Comparison of ENCODE assay signal across 40 cellular contexts in the genomic region with DNA sequence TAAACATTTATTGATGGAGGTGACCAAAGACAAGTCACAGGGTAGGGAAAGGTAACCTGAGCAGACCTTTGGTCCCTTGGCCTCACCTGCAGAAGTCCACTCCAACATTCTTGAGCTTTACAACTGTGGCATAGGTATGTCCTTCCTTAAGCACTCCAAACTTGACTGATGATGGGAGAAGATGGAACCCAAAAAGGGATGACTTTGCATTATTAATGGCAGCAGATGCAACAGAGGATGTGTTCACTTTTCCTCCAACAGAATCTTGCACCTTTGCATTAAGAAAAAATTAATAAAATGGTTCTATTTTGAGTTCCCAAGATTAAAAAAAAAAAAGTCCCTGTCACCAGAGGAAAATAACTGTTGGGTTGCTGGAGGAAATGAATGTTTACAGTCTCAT.
"Had no signal": no experiment of that assay in that cellular context is flagged by ENCODE, and none has a peak within 500 bp of the region (broad histone marks: within the 10 kb centered on the region; RNA-seq: fewer than 3 reads in every experiment).

No MANE protein-coding gene starts in this region.

- FAIRE-seq: astrocyte, TTC549 had no signal

- H3K4me1 Mint-ChIP-seq: activated CD4-positive, alpha-beta memory T cell treated with anti-CD3 and anti-CD28 coated beads, Interleukin-2, amount 10 ng/mL, durations not matched to agents 7 days and 5 days; activated CD4-positive, alpha-beta T cell treated with anti-CD3 and anti-CD28 coated beads for 36 hours; activated CD4-positive, alpha-beta T cell treated with anti-CD3 and anti-CD28 coated beads, Interleukin-2, amount 10 ng/mL, durations not matched to agents 7 days and 5 days; activated naive CD8-positive, alpha-beta T cell treated with anti-CD3 and anti-CD28 coated beads for 36 hours; activated T-helper 17 cell treated with anti-CD3 and anti-CD28 coated beads, Interleukin-2, amount 50 U/mL, for 72 hours; central memory CD8-positive, alpha-beta T cell had no signal

- H3K4me1 ChIP-seq: adrenal gland, body of pancreas, breast epithelium had no signal

- DNase-seq: activated B cell treated with CpG ODN at 0.5 μM for 24 hours; activated CD4-positive, alpha-beta memory T cell treated with anti-CD3 and anti-CD28 coated beads, Interleukin-2, amount 10 ng/mL, durations not matched to agents 7 days and 5 days; activated CD4-positive, alpha-beta T cell treated with anti-CD3 and anti-CD28 coated beads for 1 hour; activated CD4-positive, alpha-beta T cell treated with anti-CD3 and anti-CD28 coated beads for 36 hours; activated CD4-positive, alpha-beta T cell treated with anti-CD3 and anti-CD28 coated beads for 48 hours; activated CD4-positive, alpha-beta T cell treated with anti-CD3 and anti-CD28 coated beads, Interleukin-2, amount 10 ng/mL, durations not matched to agents 7 days and 5 days; activated CD4-positive, alpha-beta T cell treated with anti-CD3 and anti-CD28 coated beads, Interleukin-2, amount 50 U/mL, for 48 hours; activated CD8-positive, alpha-beta memory T cell treated with anti-CD3 and anti-CD28 coated beads, Interleukin-2, amount 50 U/mL, for 4 hours; activated effector memory CD4-positive, alpha-beta T cell treated with anti-CD3 and anti-CD28 coated beads, Interleukin-2, amount 50 U/mL, for 16 hours; activated gamma-delta T cell treated with Interleukin-2 at 50 U/mL for 16 hours; activated naive CD4-positive, alpha-beta T cell; activated naive CD4-positive, alpha-beta T cell treated with anti-CD3 and anti-CD28 coated beads for 36 hours; activated naive CD4-positive, alpha-beta T cell treated with anti-CD3 and anti-CD28 coated beads, Interleukin-2, amount 50 U/mL, for 16 hours; activated naive CD8-positive, alpha-beta T cell treated with anti-CD3 and anti-CD28 coated beads for 36 hours; activated T-cell treated with anti-CD3 and anti-CD28 coated beads for 4 hours; activated T-cell treated with anti-CD3 and anti-CD28 coated beads, Interleukin-2, amount 50 U/mL, for 1 hour; activated T-cell treated with anti-CD3 and anti-CD28 coated beads, Interleukin-2, amount 50 U/mL, for 4 hours; activated T-cell treated with anti-CD3 and anti-CD28 coated beads, Interleukin-2, amount 50 U/mL, for 72 hours; adrenal gland; amniotic stem cell; aorta; body of pancreas; brain microvascular endothelial cell; caudate nucleus; cerebellar nuclear complex; T-helper 1 cell; T-helper 2 cell; T-helper 9 cell had no signal

- H3K36me3 ChIP-seq: adrenal gland, brain microvascular endothelial cell, breast epithelium, cardiac muscle cell had no signal

- H3K4me3 Mint-ChIP-seq: activated B cell treated with CpG ODN at 0.5 μM for 24 hours; activated CD4-positive, alpha-beta memory T cell treated with anti-CD3 and anti-CD28 coated beads, Interleukin-2, amount 10 ng/mL, durations not matched to agents 7 days and 5 days; activated CD4-positive, alpha-beta T cell treated with anti-CD3 and anti-CD28 coated beads for 36 hours; activated CD4-positive, alpha-beta T cell treated with anti-CD3 and anti-CD28 coated beads, Interleukin-2, amount 10 ng/mL, durations not matched to agents 7 days and 5 days; activated naive CD4-positive, alpha-beta T cell treated with anti-CD3 and anti-CD28 coated beads for 36 hours; activated naive CD8-positive, alpha-beta T cell treated with anti-CD3 and anti-CD28 coated beads for 36 hours; activated T-cell treated with anti-CD3 and anti-CD28 coated beads, Interleukin-2, amount 50 U/mL, for 4 hours; activated T-cell treated with anti-CD3 and anti-CD28 coated beads, Interleukin-2, amount 50 U/mL, for 72 hours; activated T-helper 1 cell treated with anti-CD3 and anti-CD28 coated beads, Interleukin-12 subunit alpha, Interleukin-12 subunit beta, Interleukin-2, Interleukin-4 antibody, amounts not matched to agents 30 ng/mL and 10 ng/mL and 1 ng/mL, durations not matched to agents 14 hours and 24 hours and 36 hours; activated T-helper 17 cell treated with anti-CD3 and anti-CD28 coated beads, Interleukin-2, amount 50 U/mL, for 72 hours; central memory CD8-positive, alpha-beta T cell; T-helper 1 cell treated with Interleukin-12 subunit alpha and Interleukin-12 subunit beta and Interleukin-4 antibody, amounts not matched to agents 30 μg/mL and 1 μg/mL, for 36 hours; T-helper 2 cell treated with Interferon-gamma antibody and Interleukin-4, amounts not matched to agents 5 μg/mL and 100 μg/mL, for 36 hours had no signal

- H3K27ac Mint-ChIP-seq: activated B cell treated with CpG ODN at 0.5 μM for 24 hours; activated CD4-positive, alpha-beta memory T cell treated with anti-CD3 and anti-CD28 coated beads, Interleukin-2, amount 10 ng/mL, durations not matched to agents 7 days and 5 days; activated CD4-positive, alpha-beta T cell treated with anti-CD3 and anti-CD28 coated beads for 36 hours; activated CD4-positive, alpha-beta T cell treated with anti-CD3 and anti-CD28 coated beads, Interleukin-2, amount 10 ng/mL, durations not matched to agents 7 days and 5 days; activated naive CD4-positive, alpha-beta T cell treated with anti-CD3 and anti-CD28 coated beads for 36 hours; activated naive CD4-positive, alpha-beta T cell treated with anti-CD3 and anti-CD28 coated beads, Interleukin-2, amount 50 U/mL, for 72 hours; activated naive CD8-positive, alpha-beta T cell treated with anti-CD3 and anti-CD28 coated beads for 36 hours; activated T-cell treated with anti-CD3 and anti-CD28 coated beads, Interleukin-2, amount 50 U/mL, for 72 hours; activated T-helper 1 cell treated with anti-CD3 and anti-CD28 coated beads, Interleukin-12 subunit alpha, Interleukin-12 subunit beta, Interleukin-2, Interleukin-4 antibody, amounts not matched to agents 30 ng/mL and 10 ng/mL and 1 ng/mL, durations not matched to agents 14 hours and 24 hours and 36 hours; activated T-helper 17 cell treated with anti-CD3 and anti-CD28 coated beads, Interleukin-2, amount 50 U/mL, for 72 hours; T-helper 1 cell treated with Interleukin-12 subunit alpha and Interleukin-12 subunit beta and Interleukin-4 antibody, amounts not matched to agents 30 μg/mL and 1 μg/mL, for 36 hours; T-helper 2 cell treated with Interferon-gamma antibody and Interleukin-4, amounts not matched to agents 5 μg/mL and 100 μg/mL, for 36 hours had no signal

- H3K4me3 ChIP-seq: adrenal gland, body of pancreas, breast epithelium, cardiac muscle cell had no signal

- H3K9me3 Mint-ChIP-seq: activated B cell treated with CpG ODN at 0.5 μM for 24 hours; activated CD4-positive, alpha-beta memory T cell treated with anti-CD3 and anti-CD28 coated beads, Interleukin-2, amount 10 ng/mL, durations not matched to agents 7 days and 5 days; activated CD4-positive, alpha-beta T cell treated with anti-CD3 and anti-CD28 coated beads, Interleukin-2, amount 10 ng/mL, durations not matched to agents 7 days and 5 days; activated naive CD4-positive, alpha-beta T cell treated with anti-CD3 and anti-CD28 coated beads for 36 hours; activated naive CD4-positive, alpha-beta T cell treated with anti-CD3 and anti-CD28 coated beads, Interleukin-2, amount 50 U/mL, for 72 hours; activated naive CD8-positive, alpha-beta T cell treated with anti-CD3 and anti-CD28 coated beads for 36 hours; activated T-cell treated with anti-CD3 and anti-CD28 coated beads, Interleukin-2, amount 50 U/mL, for 4 hours; activated T-cell treated with anti-CD3 and anti-CD28 coated beads, Interleukin-2, amount 50 U/mL, for 72 hours; activated T-helper 1 cell treated with anti-CD3 and anti-CD28 coated beads, Interleukin-12 subunit alpha, Interleukin-12 subunit beta, Interleukin-2, Interleukin-4 antibody, amounts not matched to agents 30 ng/mL and 10 ng/mL and 1 ng/mL, durations not matched to agents 14 hours and 24 hours and 36 hours; activated T-helper 17 cell treated with anti-CD3 and anti-CD28 coated beads, Interleukin-2, amount 50 U/mL, for 72 hours; central memory CD8-positive, alpha-beta T cell; T-helper 1 cell treated with Interleukin-12 subunit alpha and Interleukin-12 subunit beta and Interleukin-4 antibody, amounts not matched to agents 30 μg/mL and 1 μg/mL, for 36 hours; T-helper 2 cell treated with Interferon-gamma antibody and Interleukin-4, amounts not matched to agents 5 μg/mL and 100 μg/mL, for 36 hours had no signal

- H3K27me3 ChIP-seq: adrenal gland, body of pancreas, brain microvascular endothelial cell, breast epithelium, cardiac muscle cell had no signal

- H3K36me3 Mint-ChIP-seq: activated naive CD4-positive, alpha-beta T cell treated with anti-CD3 and anti-CD28 coated beads, Interleukin-2, amount 50 U/mL, for 72 hours; activated naive CD8-positive, alpha-beta T cell treated with anti-CD3 and anti-CD28 coated beads for 36 hours had no signal

- ATAC-seq: activated CD4-positive, alpha-beta T cell treated with anti-CD3 and anti-CD28 coated beads for 36 hours; activated CD4-positive, CD25-positive, alpha-beta regulatory T cell treated with anti-CD3 and anti-CD28 coated beads, Interleukin-2, amount 50 U/mL, for 24 hours; activated naive CD4-positive, alpha-beta T cell treated with anti-CD3 and anti-CD28 coated beads, Interleukin-2, amount 50 U/mL, for 72 hours; activated T-cell treated with anti-CD3 and anti-CD28 coated beads, Interleukin-2, amount 50 U/mL, for 4 hours; activated T-cell treated with anti-CD3 and anti-CD28 coated beads, Interleukin-2, amount 50 U/mL, for 72 hours; activated T-helper 17 cell treated with anti-CD3 and anti-CD28 coated beads, Interleukin-2, amount 50 U/mL, for 72 hours; body of pancreas had no signal

- H3K9me3 ChIP-seq: adrenal gland, body of pancreas, breast epithelium had no signal

- H3K27ac ChIP-seq: adrenal gland, body of pancreas, brain microvascular endothelial cell, breast epithelium, cardiac muscle cell, VCaP had no signal
